13 cellular contexts compared by ENCODE assay signal in genomic region chr3:99678023-99678422, GRCh38. TPM values are rescaled to one million over a fixed set of nuclear protein-coding genes. Genes with fewer than 3 reads are reported as not detected.
DNase-seq lines count a peak whose midpoint lies in the region; ATAC-seq, FAIRE-seq and TF ChIP-seq lines count a peak whose summit lies in the region.
"Had no signal": no experiment of that assay in that cellular context is flagged by ENCODE, and none has a peak within 500 bp of the region (broad histone marks: within the 10 kb centered on the region; RNA-seq: fewer than 3 reads in every experiment).

No MANE protein-coding gene starts in this region.

- no peak overlapping the region for H4K8ac ChIP-seq in mesendoderm (ENCODE audit: low read depth, low read length)

- no peak overlapping the region for H3K4ac ChIP-seq in mesendoderm (ENCODE audit: low read depth, low read length)

- H3K4me1 ChIP-seq in keratinocyte (ENCODE audit: control insufficient read depth, extremely low read depth, insufficient read depth, low read length) = peaks cover 11% of the 10 kb centered on the region
- H3K4me1 ChIP-seq in subcutaneous abdominal adipose tissue (ENCODE audit: control insufficient read depth in 5 of 5, insufficient read depth in 5 of 5, low read length in 5 of 5) = peaks cover 5 to 18% (median 11%) of the 10 kb centered on the region in 5 donors
- no peaks in the 10 kb centered on the region for H3K4me1 ChIP-seq in Caco-2
- H3K4me1 ChIP-seq in mesendoderm (ENCODE audit: control insufficient read depth, low read depth, low read length) = no peaks in the 10 kb centered on the region

- DNase-seq in H54 (ENCODE audit: insufficient read length, low spot score) (no peak), coronary artery (ENCODE audit: low spot score) (no peak), keratinocyte (ENCODE audit: low read depth, low spot score) (no peak), Caco-2 (no peak), mesendoderm (no peak), T1000 (lab: John Stamatoyannopoulos, UW) (no peak)
- DNase-seq: glutamatergic neuron, NCI-H1694 treated with DMSO at 0.1 percent for 48 hours had no signal

- no peaks in the 10 kb centered on the region for H4K20me1 ChIP-seq in keratinocyte (ENCODE audit: control insufficient read depth, extremely low read depth, insufficient read depth, low read length)

- FAIRE-seq in H54 (lab: Jason Lieb, UNC) = peak; percentile 97
- peak; percentile 79 for FAIRE-seq in keratinocyte (lab: Jason Lieb, UNC)

- H3K9ac ChIP-seq in keratinocyte (ENCODE audit: control insufficient read depth, extremely low read depth, insufficient read depth, low read length) = no peak overlapping the region
- H3K9ac ChIP-seq in subcutaneous abdominal adipose tissue (ENCODE audit: low read length in 5 of 5) = peak overlapping the region in 1 of 5 donors; percentile 57
- no peak overlapping the region for H3K9ac ChIP-seq in mesendoderm (ENCODE audit: low read length)

- BruUV-seq in Caco-2 (replicated peaks; lab: Mats Ljungman, UMichigan) = no TSS peak

- WGBS in mesendoderm (ENCODE audit: extremely low coverage, insufficient coverage, low lambda C conversion rate) = no CpG with 5 or more reads among the region's 1 CpG

- POLR2A ChIA-PET in Caco-2 (lab: Charles Lee) = no interaction called here

- H3K9me1 ChIP-seq in keratinocyte (ENCODE audit: control insufficient read depth, extremely low read depth, insufficient read depth, low read length) = peaks cover 3% of the 10 kb centered on the region

- no peak overlapping the region for H2AFZ ChIP-seq in keratinocyte (ENCODE audit: control insufficient read depth, low read length)

- H3K79me2 ChIP-seq in keratinocyte (ENCODE audit: control insufficient read depth, insufficient read depth, low read length) = peaks cover 23% of the 10 kb centered on the region
- no peaks in the 10 kb centered on the region for H3K79me2 ChIP-seq in mesendoderm (ENCODE audit: control insufficient read depth, insufficient read depth, low read length)

- no peak overlapping the region for H4K5ac ChIP-seq in mesendoderm (ENCODE audit: low read length)

- H3K27me3 Mint-ChIP-seq in Caco-2 (ENCODE audit: insufficient read depth, unreplicated experiment) = no peaks in the 10 kb centered on the region
- H3K27me3 Mint-ChIP-seq: brain had no signal

- no peak for TF ChIP-seq POLR2A in H54 (IDR thresholded peaks at IDR 0.05; ENCODE audit: low read depth, low read length)

- H2AK5ac ChIP-seq in mesendoderm (ENCODE audit: low read length) = no peak overlapping the region

- no peak for ATAC-seq in GM21786 (IDR thresholded peaks at IDR 0.05; ENCODE audit: unreplicated experiment)
- ATAC-seq: stimulated activated effector memory CD8-positive, alpha-beta T cell treated with anti-CD3 and anti-CD28 coated beads, Interleukin-12 subunit alpha, Interleukin-12 subunit beta, amount 100 ng/mL, for 72 hours had no signal

- H3K27me3 ChIP-seq in keratinocyte (ENCODE audit: control insufficient read depth, extremely low read depth, insufficient read depth, low read length) (no peaks in the 10 kb centered on the region), subcutaneous abdominal adipose tissue (ENCODE audit: control insufficient read depth in 5 of 5, insufficient read depth in 4 of 5, low read length in 5 of 5) (no peaks in the 10 kb centered on the region), Caco-2 (replicated peaks; ENCODE audit: control insufficient read depth, insufficient read depth, low read length) (no peaks in the 10 kb centered on the region), mesendoderm (ENCODE audit: insufficient read depth, low read length, poor library complexity) (no peaks in the 10 kb centered on the region)

- H3K4me3 Mint-ChIP-seq in Caco-2 (ENCODE audit: unreplicated experiment) = no peak overlapping the region
- H3K4me3 Mint-ChIP-seq: brain; stimulated activated effector memory CD8-positive, alpha-beta T cell treated with anti-CD3 and anti-CD28 coated beads, Interleukin-12 subunit alpha, Interleukin-12 subunit beta, amount 100 ng/mL, for 72 hours; T-helper 2 cell treated with Interferon-gamma antibody and Interleukin-4, amounts not matched to agents 5 μg/mL and 100 μg/mL, for 36 hours had no signal

- H3K27ac Mint-ChIP-seq in Caco-2 (ENCODE audit: unreplicated experiment) = no peak overlapping the region
- H3K27ac Mint-ChIP-seq: stimulated activated effector memory CD8-positive, alpha-beta T cell treated with anti-CD3 and anti-CD28 coated beads, Interleukin-12 subunit alpha, Interleukin-12 subunit beta, amount 100 ng/mL, for 72 hours; T-helper 2 cell treated with Interferon-gamma antibody and Interleukin-4, amounts not matched to agents 5 μg/mL and 100 μg/mL, for 36 hours had no signal

- CTCF ChIA-PET in Caco-2 (lab: Charles Lee) = no interaction called here

- H3K56ac ChIP-seq in mesendoderm (ENCODE audit: low read length) = no peak overlapping the region

- no peak overlapping the region for H3K4me3 ChIP-seq in coronary artery
- H3K4me3 ChIP-seq in keratinocyte (ENCODE audit: control insufficient read depth in 2 of 3, extremely low read depth in 1 of 3, insufficient read depth in 2 of 3, low read depth in 1 of 3, low read length in 3 of 3) = no peak overlapping the region
- H3K4me3 ChIP-seq in subcutaneous abdominal adipose tissue (ENCODE audit: low read depth in 1 of 5, low read length in 5 of 5) = peak overlapping the region in 2 of 5 donors; percentile 3
- H3K4me3 ChIP-seq in Caco-2 (ENCODE audit: low read depth, low read length) = no peak overlapping the region
- no peak overlapping the region for H3K4me3 ChIP-seq in mesendoderm (ENCODE audit: low read length)

- TF ChIP-seq CTCF in coronary artery (IDR thresholded peaks at IDR 0.05) (no peak), keratinocyte (optimal IDR thresholded peaks at IDR 0.05 in 1 of 3, IDR thresholded peaks at IDR 0.05 in 1 of 3, conservative IDR thresholded peaks at IDR 0.05 in 1 of 3; ENCODE audit: extremely low read depth in 1 of 3, insufficient read depth in 2 of 3, low read length in 3 of 3) (no peak), Caco-2 (IDR thresholded peaks at IDR 0.05; ENCODE audit: insufficient read depth in 1 of 2, low read depth in 1 of 2, low read length in 1 of 2, severe bottlenecking in 1 of 2, unreplicated experiment in 1 of 2) (no peak)

- no peak overlapping the region for H3K4me2 ChIP-seq in keratinocyte (ENCODE audit: control insufficient read depth, extremely low read depth, insufficient read depth, low read depth, low read length)
- no peak overlapping the region for H3K4me2 ChIP-seq in mesendoderm (ENCODE audit: low read length)

- no peak overlapping the region for H3K18ac ChIP-seq in mesendoderm (ENCODE audit: low read length)

- no peak overlapping the region for H2BK5ac ChIP-seq in mesendoderm (ENCODE audit: low read length)

- no peaks in the 10 kb centered on the region for H3K36me3 ChIP-seq in keratinocyte (ENCODE audit: control insufficient read depth in 2 of 2, extremely low read depth in 1 of 2, insufficient read depth in 2 of 2, low read length in 2 of 2)
- no peaks in the 10 kb centered on the region for H3K36me3 ChIP-seq in subcutaneous abdominal adipose tissue (ENCODE audit: control insufficient read depth in 5 of 5, insufficient read depth in 5 of 5, low read length in 5 of 5)
- no peaks in the 10 kb centered on the region for H3K36me3 ChIP-seq in Caco-2 (ENCODE audit: control insufficient read depth, insufficient read depth, low read length)
- no peaks in the 10 kb centered on the region for H3K36me3 ChIP-seq in mesendoderm (ENCODE audit: control insufficient read depth, insufficient read depth, low read length)

- H3K23ac ChIP-seq in mesendoderm (ENCODE audit: low read length) = no peak overlapping the region

- H3K4me1 Mint-ChIP-seq in Caco-2 (ENCODE audit: low read depth, unreplicated experiment) = no peaks in the 10 kb centered on the region
- H3K4me1 Mint-ChIP-seq: brain; stimulated activated effector memory CD8-positive, alpha-beta T cell treated with anti-CD3 and anti-CD28 coated beads, Interleukin-12 subunit alpha, Interleukin-12 subunit beta, amount 100 ng/mL, for 72 hours had no signal

- H3K36me3 Mint-ChIP-seq in Caco-2 (ENCODE audit: insufficient read depth, unreplicated experiment) = no peaks in the 10 kb centered on the region
- H3K36me3 Mint-ChIP-seq: brain; stimulated activated effector memory CD8-positive, alpha-beta T cell treated with anti-CD3 and anti-CD28 coated beads, Interleukin-12 subunit alpha, Interleukin-12 subunit beta, amount 100 ng/mL, for 72 hours had no signal

- H2BK15ac ChIP-seq in mesendoderm (replicated peaks; ENCODE audit: low read depth) = no peak overlapping the region

- dilution Hi-C loops in keratinocyte (cut with MboI; ENCODE audit: extremely low pct_ligation_motif_present, low sequenced_read_pairs) = no loop called here

- H3K9me3 ChIP-seq in keratinocyte (ENCODE audit: control insufficient read depth, low read depth, low read length) = no peaks in the 10 kb centered on the region
- no peaks in the 10 kb centered on the region for H3K9me3 ChIP-seq in subcutaneous abdominal adipose tissue (ENCODE audit: control insufficient read depth in 5 of 5, low read length in 5 of 5)
- no peaks in the 10 kb centered on the region for H3K9me3 ChIP-seq in Caco-2

- H3K27ac ChIP-seq in coronary artery (peak overlapping the region; percentile 54 to 83), keratinocyte (ENCODE audit: control insufficient read depth, insufficient read depth, low read length) (no peak overlapping the region), subcutaneous abdominal adipose tissue (ENCODE audit: low read depth, low read length) (peak overlapping the region; percentile 67), mesendoderm (ENCODE audit: low read depth, low read length) (no peak overlapping the region)

- no peaks in the 10 kb centered on the region for H3K9me3 Mint-ChIP-seq in Caco-2 (ENCODE audit: unreplicated experiment)
- H3K9me3 Mint-ChIP-seq: stimulated activated effector memory CD8-positive, alpha-beta T cell treated with anti-CD3 and anti-CD28 coated beads, Interleukin-12 subunit alpha, Interleukin-12 subunit beta, amount 100 ng/mL, for 72 hours; T-helper 2 cell treated with Interferon-gamma antibody and Interleukin-4, amounts not matched to agents 5 μg/mL and 100 μg/mL, for 36 hours had no signal

- no peak overlapping the region for H2BK120ac ChIP-seq in mesendoderm (ENCODE audit: low read depth, low read length)

- no peaks in the 10 kb centered on the region for H3K79me1 ChIP-seq in mesendoderm (ENCODE audit: low read length)

- intact Hi-C loops in Caco-2 (cut with micrococcal nuclease; ENCODE audit: unreplicated experiment) = no loop called here

RNA-seq across cellular contexts. Expression of gene COL8A1, which starts 39.6 kb away (rescaled TPM):
- 98.8 to 180 TPM (median 102 TPM) in 3 replicates for polyA plus RNA-seq in keratinocyte
- polyA plus RNA-seq in keratinocyte (2011; ENCODE audit: low read depth) = 12.5 TPM
- polyA plus RNA-seq in keratinocyte (2011; cell fraction: cytosol; rRNA removed) = 27.9 and 31.0 TPM in 2 replicates
- polyA plus RNA-seq in keratinocyte (2011; cell fraction: nucleus; rRNA removed) = 202 and 239 TPM in 2 replicates
- polyA plus RNA-seq in keratinocyte (2012; ENCODE audit: low replicate concordance) = 18.4 and 115 TPM in 2 replicates
- 199 to 251 TPM (median 214 TPM) in 3 replicates for polyA minus RNA-seq in keratinocyte
- polyA minus RNA-seq in keratinocyte (2011; cell fraction: cytosol; rRNA and poly(A)+ RNA removed) = 59.1 TPM
- polyA minus RNA-seq in keratinocyte (2011; cell fraction: nucleus; rRNA and poly(A)+ RNA removed) = 197 and 453 TPM in 2 replicates
- not detected in 2 replicates for total RNA-seq in Caco-2 (2022)
- polyA plus RNA-seq in mesendoderm (2013, experiment 1 of 2) = 0.20 TPM
- 0.24 TPM for polyA plus RNA-seq in mesendoderm (2013, experiment 2 of 2)

Comparison
In these comparisons a context has a peak if more than half of its experiments do, and no peak if none do; other contexts are left out.
1. H3K27ac ChIP-seq: peak in coronary artery (2 of 2) and subcutaneous abdominal adipose tissue (single experiment); none in keratinocyte (single experiment) and mesendoderm (single experiment).